Comparison of ENCODE assay signal across 17 cellular contexts in the genomic region with DNA sequence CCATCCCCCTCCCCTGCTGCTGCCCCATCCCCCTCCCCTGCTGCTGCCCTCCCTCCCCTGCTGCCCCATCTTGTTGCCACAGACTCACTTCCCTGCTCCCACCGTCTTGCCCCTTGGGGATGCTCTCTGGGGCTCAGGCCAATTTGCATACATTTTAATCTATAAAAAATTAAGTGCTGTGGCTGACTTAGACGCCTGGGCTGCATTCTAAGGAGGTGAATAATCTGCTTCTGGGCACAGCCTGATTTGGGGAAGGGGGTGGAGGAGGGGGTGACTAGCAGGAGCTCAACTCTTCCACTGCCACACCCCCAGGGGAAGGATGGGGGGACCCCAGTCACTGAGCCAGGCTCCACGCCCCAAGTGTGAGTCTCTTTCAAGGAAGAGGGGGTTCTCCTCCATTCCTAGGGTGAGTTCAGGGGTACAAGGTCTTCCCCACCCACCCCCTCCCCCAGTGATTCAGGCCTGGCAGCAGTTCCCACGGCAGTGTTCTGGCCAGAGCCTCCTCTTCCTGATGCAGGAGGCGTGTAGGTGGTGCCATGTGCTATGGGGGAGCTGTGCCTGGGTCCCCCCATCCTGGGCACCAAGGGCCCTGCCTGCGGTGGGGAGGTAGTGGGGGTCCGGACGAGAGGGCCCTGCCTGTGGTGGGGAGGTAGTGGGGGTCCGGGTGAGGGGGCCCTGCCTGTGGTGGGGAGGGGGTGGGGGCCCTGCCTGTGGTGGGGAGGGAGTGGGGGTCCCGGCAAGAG. TPM values are rescaled to one million over a fixed set of nuclear protein-coding genes. Genes with fewer than 3 reads are reported as not detected.
A peak's percentile ranks its signal among the peaks of the same experiment; 100 is the strongest.
DNase-seq lines count a peak whose midpoint lies in the region; ATAC-seq, FAIRE-seq and TF ChIP-seq lines count a peak whose summit lies in the region.
"Had no signal": no experiment of that assay in that cellular context is flagged by ENCODE, and none has a peak within 500 bp of the region (broad histone marks: within the 10 kb centered on the region; RNA-seq: fewer than 3 reads in every experiment).

No MANE protein-coding gene starts in this region.

- no CpG with 5 or more reads among the region's 10 CpGs for WGBS in neuronal stem cell (ENCODE audit: extremely low coverage in 2 of 2, insufficient read length in 2 of 2, insufficient replicate concordance in 1 of 2), 2 donors

- peak overlapping the region; percentile 80 for H2BK5ac ChIP-seq in neuronal stem cell (ENCODE audit: low read length)

- no peak overlapping the region for H3K27ac ChIP-seq in DOHH2 (ENCODE audit: low read depth, low read length)
- H3K27ac ChIP-seq in neuronal stem cell (replicated peaks; ENCODE audit: low read length), result no peak overlapping the region
- H3K27ac ChIP-seq: adrenal gland, right lobe of liver had no signal

- H3K27me3 ChIP-seq in DOHH2 (ENCODE audit: control insufficient read depth, low read length) (no peaks in the 10 kb centered on the region), neuronal stem cell (ENCODE audit: control insufficient read depth in 3 of 3, insufficient read depth in 3 of 3, low read depth in 1 of 3, low read length in 3 of 3) (no peaks in the 10 kb centered on the region), HAP-1 (ENCODE audit: low read depth) (no peaks in the 10 kb centered on the region)
- H3K27me3 ChIP-seq: adrenal gland, right lobe of liver had no signal

- peak; percentile 33 for FAIRE-seq in HTR-8/SVneo (lab: Jason Lieb, UNC)

- no peak for ATAC-seq in HG02623 (IDR thresholded peaks at IDR 0.05; ENCODE audit: unreplicated experiment)
- ATAC-seq: activated CD8-positive, alpha-beta T cell treated with anti-CD3 and anti-CD28 coated beads, Interleukin-2, amount 10 ng/mL, durations not matched to agents 7 days and 5 days; SK-N-SH treated with all-trans-retinoic acid at 6 μM for 48 hours had no signal

- no peak overlapping the region for H4K8ac ChIP-seq in neuronal stem cell (ENCODE audit: low read depth, low read length)

- peaks cover 6% of the 10 kb centered on the region for H3K79me1 ChIP-seq in neuronal stem cell (ENCODE audit: low read depth, low read length)

- no peak overlapping the region for H3K9ac ChIP-seq in neuronal stem cell (ENCODE audit: low read depth, low read length, poor library complexity)

- no peak overlapping the region for H2BK12ac ChIP-seq in neuronal stem cell (ENCODE audit: low read length)

- H3K14ac ChIP-seq in neuronal stem cell (ENCODE audit: low read length), result no peak overlapping the region

- H3K4me1 ChIP-seq in DOHH2 (ENCODE audit: control insufficient read depth, low read length), result peaks cover 20% of the 10 kb centered on the region
- peaks cover 9 to 12% of the 10 kb centered on the region in 2 donors for H3K4me1 ChIP-seq in neuronal stem cell (ENCODE audit: control insufficient read depth in 2 of 2, insufficient read depth in 1 of 2, low read depth in 1 of 2, low read length in 2 of 2)
- H3K4me1 ChIP-seq in HAP-1, result peaks cover 6% of the 10 kb centered on the region

- no peaks in the 10 kb centered on the region for H3F3A ChIP-seq in DOHH2 (ENCODE audit: control insufficient read depth, insufficient read depth)

- H3K4me2 ChIP-seq in DOHH2 (ENCODE audit: low read length), result peak overlapping the region; percentile 19; the same call in 1 of the 2 replicates
- H3K4me2 ChIP-seq in neuronal stem cell (ENCODE audit: insufficient read depth, low read length, poor library complexity, severe bottlenecking), result no peak overlapping the region

- DNase-seq in HTR-8/SVneo (ENCODE audit: insufficient read length, low spot score) (no peak), cardiac fibroblast (ENCODE audit: low read depth in 2 of 2) (peak; percentile 73 to 84), neuronal stem cell (ENCODE audit: low spot score) (no peak), NCI-H2227 (lab: John Stamatoyannopoulos, UW; ENCODE audit: unreplicated experiment) (no peak), HAP-1 (ENCODE audit: low spot score in 2 of 2) (no peak), GM19240 (ENCODE audit: insufficient read length, low spot score) (no peak)
- DNase-seq: activated CD8-positive, alpha-beta T cell treated with anti-CD3 and anti-CD28 coated beads, Interleukin-2, amount 10 ng/mL, durations not matched to agents 7 days and 5 days; adrenal gland; CD4-positive, alpha-beta memory T cell; KG1; NCI-H1694; NCI-H526 treated with DMSO at 0.1 percent for 48 hours; nucleus accumbens had no signal

- no peak overlapping the region for H3K23ac ChIP-seq in neuronal stem cell (ENCODE audit: low read depth, low read length, poor library complexity)

- H3K4me3 ChIP-seq in DOHH2 (ENCODE audit: low read length), result no peak overlapping the region
- no peak overlapping the region for H3K4me3 ChIP-seq in cardiac fibroblast (replicated peaks in 1 of 2; ENCODE audit: low read depth in 2 of 2, low read length in 2 of 2)
- H3K4me3 ChIP-seq in neuronal stem cell (ENCODE audit: low read length in 2 of 2), result no peak overlapping the region
- no peak overlapping the region for H3K4me3 ChIP-seq in HAP-1
- H3K4me3 ChIP-seq: adrenal gland, right lobe of liver had no signal

- H2AK5ac ChIP-seq in neuronal stem cell (ENCODE audit: low read depth, low read length), result peak overlapping the region; percentile 96

- TF ChIP-seq CTCF in DOHH2 (IDR thresholded peaks at IDR 0.05; ENCODE audit: low read depth, low read length, poor library complexity, severe bottlenecking) (no peak), cardiac fibroblast (IDR thresholded peaks at IDR 0.05; ENCODE audit: low read depth, low read length) (no peak)

- peak overlapping the region; percentile 27 for H3K18ac ChIP-seq in neuronal stem cell (ENCODE audit: low read length)

- no peaks in the 10 kb centered on the region for H3K9me2 ChIP-seq in DOHH2 (replicated peaks; ENCODE audit: control insufficient read depth, low read length)

- no peaks in the 10 kb centered on the region for H3K9me3 ChIP-seq in DOHH2 (ENCODE audit: control insufficient read depth, insufficient read depth, low read length)
- no peaks in the 10 kb centered on the region for H3K9me3 ChIP-seq in neuronal stem cell (replicated peaks in 1 of 2; ENCODE audit: control insufficient read depth in 2 of 2, insufficient read depth in 1 of 2, low read depth in 1 of 2, low read length in 2 of 2)
- H3K9me3 ChIP-seq in HAP-1, result no peaks in the 10 kb centered on the region
- H3K9me3 ChIP-seq: adrenal gland, right lobe of liver had no signal

- no peaks in the 10 kb centered on the region for H4K20me1 ChIP-seq in DOHH2 (ENCODE audit: control insufficient read depth, insufficient read depth, low read depth, low read length)

- peaks cover 21% of the 10 kb centered on the region for H3K36me3 ChIP-seq in DOHH2 (ENCODE audit: control insufficient read depth, low read length)
- H3K36me3 ChIP-seq in neuronal stem cell (replicated peaks in 1 of 2; ENCODE audit: control insufficient read depth in 2 of 2, insufficient read depth in 2 of 2, low read length in 2 of 2), result peaks cover 11 to 16% of the 10 kb centered on the region in 2 donors
- peaks cover 6% of the 10 kb centered on the region for H3K36me3 ChIP-seq in HAP-1 (replicated peaks)

- no peak overlapping the region for H2BK120ac ChIP-seq in neuronal stem cell (ENCODE audit: low read depth, low read length)

- no peak overlapping the region for H2AFZ ChIP-seq in neuronal stem cell (ENCODE audit: low read length)

- H3K4ac ChIP-seq in neuronal stem cell (ENCODE audit: low read length), result no peak overlapping the region

- no peak overlapping the region for H4K91ac ChIP-seq in neuronal stem cell (ENCODE audit: low read depth, low read length, poor library complexity)

- in situ Hi-C loops in HAP-1 (cut with MboI; ENCODE audit: low sequenced_read_pairs), result loop anchor here (10.0 to 25.0 kb wide), 2 partner anchors 320 to 398 kb away; a partner anchor contains a TSS

- peak overlapping the region; percentile 43 for H2BK15ac ChIP-seq in neuronal stem cell (ENCODE audit: low read length)

- peaks cover 19% of the 10 kb centered on the region for H3K79me2 ChIP-seq in DOHH2 (ENCODE audit: control insufficient read depth, low read length)

RNA-seq across cellular contexts. Expression of a gene that starts 5.0 kb away (rescaled TPM):
- 19.6 TPM for polyA plus RNA-seq in neuronal stem cell (2013, experiment 1 of 2)
- 18.0 TPM for polyA plus RNA-seq in neuronal stem cell (2013, experiment 2 of 2)

RNA-seq across cellular contexts. Expression of a gene that starts 6.8 kb away (rescaled TPM):
- 13.9 TPM for polyA plus RNA-seq in neuronal stem cell (2013, experiment 1 of 2)
- polyA plus RNA-seq in neuronal stem cell (2013, experiment 2 of 2), result 14.2 TPM

RNA-seq across cellular contexts. Expression of a gene that starts 9.8 kb away (rescaled TPM):
- polyA plus RNA-seq in neuronal stem cell (2013, experiment 1 of 2), result 4.0 TPM
- polyA plus RNA-seq in neuronal stem cell (2013, experiment 2 of 2), result 3.9 TPM

RNA-seq across cellular contexts. Expression of a gene that starts 19.9 kb away (rescaled TPM):
- 0.08 TPM for polyA plus RNA-seq in neuronal stem cell (2013, experiment 1 of 2)
- 0.04 TPM for polyA plus RNA-seq in neuronal stem cell (2013, experiment 2 of 2)

Comparison
In these comparisons a context has a peak if more than half of its experiments do, and no peak if none do; other contexts are left out.
1. DNase-seq: peak in cardiac fibroblast (2 of 2); none in HTR-8/SVneo (single experiment), neuronal stem cell (single experiment), NCI-H2227 (single experiment), HAP-1 (0 of 2) and GM19240 (single experiment).